8 cellular contexts compared by ENCODE assay signal in genomic region chr13:51764184-51765141, GRCh38. TPM values are rescaled to one million over a fixed set of nuclear protein-coding genes. Genes with fewer than 3 reads are reported as not detected.
DNase-seq lines count a peak whose midpoint lies in the region; ATAC-seq and TF ChIP-seq lines count a peak whose summit lies in the region.

No MANE protein-coding gene starts in this region.

- no peaks in the 10 kb centered on the region for H4K20me1 ChIP-seq in osteoblast (ENCODE audit: insufficient read depth, low read length)

- no peaks in the 10 kb centered on the region for H3K79me2 ChIP-seq in osteoblast (ENCODE audit: insufficient read depth, low read length)

- WGBS in thymus = 28% methylated on average over 12 of the region's 12 CpGs

- H3K36me3 ChIP-seq in osteoblast (ENCODE audit: insufficient read depth, low read length) (peaks cover 48% of the 10 kb centered on the region), thymus (ENCODE audit: control insufficient read depth, insufficient read depth) (peaks cover 26% of the 10 kb centered on the region)

- H3K4me2 ChIP-seq in osteoblast (ENCODE audit: insufficient read depth, low read length) = peak overlapping the region; percentile 53

- peaks cover 14% of the 10 kb centered on the region for H3K4me1 ChIP-seq in osteoblast (ENCODE audit: insufficient read depth, low read length)
- peaks cover 10% of the 10 kb centered on the region for H3K4me1 ChIP-seq in thymus (ENCODE audit: control insufficient read depth, insufficient read depth, low read length)

- ATAC-seq in GM21723 (IDR thresholded peaks at IDR 0.05; ENCODE audit: unreplicated experiment) = peak; percentile 91

- no peaks in the 10 kb centered on the region for H3K27me3 ChIP-seq in osteoblast (ENCODE audit: insufficient read depth, low read length)
- no peaks in the 10 kb centered on the region for H3K27me3 ChIP-seq in thymus (ENCODE audit: control insufficient read depth, insufficient read depth)

- peak overlapping the region; percentile 33 for H2AFZ ChIP-seq in osteoblast (ENCODE audit: low read length)

- H3K4me3 ChIP-seq in osteoblast (ENCODE audit: insufficient read depth, low read length) = peak overlapping the region; percentile 18
- H3K4me3 ChIP-seq in thymus (ENCODE audit: low read length) = peak overlapping the region; percentile 28

- DNase-seq in EH (ENCODE audit: low read depth) = peak; percentile 85
- peak; percentile 17 for DNase-seq in NCI-H128 (lab: John Stamatoyannopoulos, UW; ENCODE audit: unreplicated experiment)
- DNase-seq in activated CD8-positive, alpha-beta memory T cell treated with anti-CD3 and anti-CD28 coated beads, Interleukin-2, amount 50 U/mL, for 48 hours = peak; percentile 77
- peak; percentile 89 for DNase-seq in fibroblast of peridontal ligament (ENCODE audit: extremely low read depth)
- DNase-seq in osteoblast (ENCODE audit: insufficient read length, low spot score, missing footprints) = peak; percentile 96
- no peak for DNase-seq in SK-N-DZ (ENCODE audit: low spot score)

- TF ChIP-seq CTCF in osteoblast (IDR thresholded peaks at IDR 0.05; ENCODE audit: extremely low read depth, low read depth, low read length) = no peak

- H3K27ac ChIP-seq in osteoblast (ENCODE audit: low read depth, low read length) (peak overlapping the region; percentile 76), thymus (ENCODE audit: low read depth) (peak overlapping the region; percentile 78)

- no peaks in the 10 kb centered on the region for H3K9me3 ChIP-seq in osteoblast (ENCODE audit: low read depth, low read length)
- no peaks in the 10 kb centered on the region for H3K9me3 ChIP-seq in thymus (ENCODE audit: control insufficient read depth)

RNA-seq across cellular contexts. Expression of gene DHRS12, which starts 39.5 kb away (rescaled TPM):
- total RNA-seq in osteoblast = 3.3 and 3.8 TPM in 2 replicates
- polyA plus RNA-seq in thymus = 14.8 TPM
- polyA plus RNA-seq in SK-N-DZ (2014; cell fraction: cytosol; rRNA removed) = 5.4 and 17.8 TPM in 2 replicates
- 3.5 and 4.6 TPM in 2 replicates for polyA plus RNA-seq in SK-N-DZ (2014; cell fraction: nucleus; rRNA removed)
